ENCODE assay signal across 21 cellular contexts in genomic region chr4:7286170-7286569, GRCh38.
DNase-seq lines count a peak whose midpoint lies in the region; ATAC-seq and TF ChIP-seq lines count a peak whose summit lies in the region.
"Had no signal": no experiment of that assay in that cellular context is flagged by ENCODE, and none has a peak within 500 bp of the region (broad histone marks: within the 10 kb centered on the region; RNA-seq: fewer than 3 reads in every experiment).

No MANE protein-coding gene starts in this region.

- DNase-seq in GM23248 (peak; percentile 35), dorsolateral prefrontal cortex (peak in 2 of 10 donors; percentile 52 to 67), neural crest cell (ENCODE audit: low read depth, low spot score) (no peak), ovary (no peak)
- DNase-seq in stimulated activated naive B cell treated with anti-CD40 and anti-IgM and Interleukin-4, amounts not matched to agents 10 μg/mL and 1 μg/mL and 100 μg/mL, for 72 hours: no peak
- no peak for DNase-seq in activated T-helper 1 cell treated with anti-CD3 and anti-CD28 coated beads, Interleukin-12 subunit alpha, Interleukin-12 subunit beta, Interleukin-2, Interleukin-4 antibody, amounts not matched to agents 30 ng/mL and 10 ng/mL and 1 ng/mL, durations not matched to agents 14 hours and 24 hours and 36 hours (ENCODE audit: low spot score)
- DNase-seq: BE2C; CD4-positive, CD25-positive, alpha-beta regulatory T cell; COR-L47; DMS153; GF-D8; HCEC 1CT; NCI-H1105 treated with DMSO at 0.1 percent for 48 hours; NCI-H2107; NCI-H510A treated with DMSO at 0.1 percent for 48 hours; NCI-H82; RPMI8226; SHP77 treated with DMSO at 0.1 percent for 48 hours had no signal

- peaks cover 40% of the 10 kb centered on the region for H3K4me1 Mint-ChIP-seq in neural crest cell
- no peaks in the 10 kb centered on the region for H3K4me1 Mint-ChIP-seq in stimulated activated naive B cell treated with anti-CD40 and anti-IgM and Interleukin-4, amounts not matched to agents 10 μg/mL and 1 μg/mL and 100 μg/mL, for 72 hours
- H3K4me1 Mint-ChIP-seq in activated T-helper 1 cell treated with anti-CD3 and anti-CD28 coated beads, Interleukin-12 subunit alpha, Interleukin-12 subunit beta, Interleukin-2, Interleukin-4 antibody, amounts not matched to agents 30 ng/mL and 10 ng/mL and 1 ng/mL, durations not matched to agents 14 hours and 24 hours and 36 hours (ENCODE audit: low read depth): no peaks in the 10 kb centered on the region
- H3K4me1 Mint-ChIP-seq: CD4-positive, CD25-positive, alpha-beta regulatory T cell; GM23338 had no signal

- H3K9ac ChIP-seq in GM23248: no peak overlapping the region

- no peak overlapping the region for H3K4me2 ChIP-seq in GM23248 (ENCODE audit: unreplicated experiment)
- H3K4me2 ChIP-seq: GM23338 had no signal

- 42 to 51% methylated on average over 14 of the region's 14 CpGs for WGBS in GM23248 (ENCODE audit: low coverage in 1 of 2, low lambda C conversion rate in 2 of 2, missing lambda C conversion rate in 2 of 2), 2 experiments
- WGBS in ovary, 3 donors: 48 to 60% (median 56%) methylated on average over 13 to 14 of the region's 14 CpGs

- H3K4me3 ChIP-seq in GM23248: no peak overlapping the region
- no peak overlapping the region for H3K4me3 ChIP-seq in dorsolateral prefrontal cortex
- H3K4me3 ChIP-seq in ovary: no peak overlapping the region
- H3K4me3 ChIP-seq: GM23338 had no signal

- no peak overlapping the region for H3K27ac ChIP-seq in GM23248
- H3K27ac ChIP-seq in dorsolateral prefrontal cortex: peak overlapping the region in 42 of 59 donors; percentile 3 to 76 (median 53)
- H3K27ac ChIP-seq in ovary: no peak overlapping the region

- no peak for TF ChIP-seq EP300 in ovary (IDR thresholded peaks at IDR 0.05)

- intact Hi-C loops in dorsolateral prefrontal cortex (cut with DNase I): no loop called here
- intact Hi-C loops in activated T-helper 1 cell treated with anti-CD3 and anti-CD28 coated beads, Interleukin-12 subunit alpha, Interleukin-12 subunit beta, Interleukin-2, Interleukin-4 antibody, amounts not matched to agents 30 ng/mL and 10 ng/mL and 1 ng/mL, durations not matched to agents 14 hours and 24 hours and 36 hours (cut with micrococcal nuclease): no loop called here
- intact Hi-C loops in ovary (cut with DNase I): no loop called here

- no peaks in the 10 kb centered on the region for H4K20me1 ChIP-seq in GM23248 (ENCODE audit: insufficient read depth)

- H3K9me3 Mint-ChIP-seq in neural crest cell: no peaks in the 10 kb centered on the region
- peaks cover 0 to 2% of the 10 kb centered on the region in 2 donors for H3K9me3 Mint-ChIP-seq in stimulated activated naive B cell treated with anti-CD40 and anti-IgM and Interleukin-4, amounts not matched to agents 10 μg/mL and 1 μg/mL and 100 μg/mL, for 72 hours
- no peaks in the 10 kb centered on the region for H3K9me3 Mint-ChIP-seq in activated T-helper 1 cell treated with anti-CD3 and anti-CD28 coated beads, Interleukin-12 subunit alpha, Interleukin-12 subunit beta, Interleukin-2, Interleukin-4 antibody, amounts not matched to agents 30 ng/mL and 10 ng/mL and 1 ng/mL, durations not matched to agents 14 hours and 24 hours and 36 hours
- H3K9me3 Mint-ChIP-seq: CD4-positive, CD25-positive, alpha-beta regulatory T cell; GM23338 had no signal

- H3K27me3 ChIP-seq in GM23248 (replicated peaks; ENCODE audit: insufficient read depth) (peaks cover 8% of the 10 kb centered on the region), dorsolateral prefrontal cortex (no peaks in the 10 kb centered on the region), ovary (no peaks in the 10 kb centered on the region)
- H3K27me3 ChIP-seq: BE2C had no signal

- H3K9me3 ChIP-seq in GM23248 (ENCODE audit: low read depth): no peaks in the 10 kb centered on the region
- no peaks in the 10 kb centered on the region for H3K9me3 ChIP-seq in ovary
- H3K9me3 ChIP-seq: BE2C had no signal

- H3K79me2 ChIP-seq in GM23248 (ENCODE audit: insufficient read depth): no peaks in the 10 kb centered on the region

- peak overlapping the region; percentile 64 for H3K27ac Mint-ChIP-seq in neural crest cell (ENCODE audit: unreplicated experiment)
- peak overlapping the region; percentile 39 for H3K27ac Mint-ChIP-seq in stimulated activated naive B cell treated with anti-CD40 and anti-IgM and Interleukin-4, amounts not matched to agents 10 μg/mL and 1 μg/mL and 100 μg/mL, for 72 hours
- no peak overlapping the region for H3K27ac Mint-ChIP-seq in activated T-helper 1 cell treated with anti-CD3 and anti-CD28 coated beads, Interleukin-12 subunit alpha, Interleukin-12 subunit beta, Interleukin-2, Interleukin-4 antibody, amounts not matched to agents 30 ng/mL and 10 ng/mL and 1 ng/mL, durations not matched to agents 14 hours and 24 hours and 36 hours
- H3K27ac Mint-ChIP-seq: CD4-positive, CD25-positive, alpha-beta regulatory T cell; GM23338 had no signal

- H3K36me3 Mint-ChIP-seq in neural crest cell (ENCODE audit: low read depth): no peaks in the 10 kb centered on the region
- no peaks in the 10 kb centered on the region for H3K36me3 Mint-ChIP-seq in stimulated activated naive B cell treated with anti-CD40 and anti-IgM and Interleukin-4, amounts not matched to agents 10 μg/mL and 1 μg/mL and 100 μg/mL, for 72 hours
- H3K36me3 Mint-ChIP-seq in activated T-helper 1 cell treated with anti-CD3 and anti-CD28 coated beads, Interleukin-12 subunit alpha, Interleukin-12 subunit beta, Interleukin-2, Interleukin-4 antibody, amounts not matched to agents 30 ng/mL and 10 ng/mL and 1 ng/mL, durations not matched to agents 14 hours and 24 hours and 36 hours (ENCODE audit: low read depth): no peaks in the 10 kb centered on the region
- H3K36me3 Mint-ChIP-seq: CD4-positive, CD25-positive, alpha-beta regulatory T cell had no signal

- H3K36me3 ChIP-seq in GM23248 (ENCODE audit: low read depth) (no peaks in the 10 kb centered on the region), ovary (no peaks in the 10 kb centered on the region)
- H3K36me3 ChIP-seq: BE2C had no signal

- ATAC-seq in stimulated activated naive B cell treated with anti-CD40 and anti-IgM and Interleukin-4, amounts not matched to agents 10 μg/mL and 1 μg/mL and 100 μg/mL, for 72 hours (replicated peaks): no peak
- ATAC-seq in GM19397 (IDR thresholded peaks at IDR 0.05; ENCODE audit: unreplicated experiment): no peak
- ATAC-seq in HG03280 (IDR thresholded peaks at IDR 0.05; ENCODE audit: unreplicated experiment): no peak
- ATAC-seq: GM23338 had no signal

- H3K9me2 ChIP-seq in GM23248 (ENCODE audit: insufficient read depth): no peaks in the 10 kb centered on the region

- H3K4me3 Mint-ChIP-seq in neural crest cell: no peak overlapping the region
- H3K4me3 Mint-ChIP-seq in stimulated activated naive B cell treated with anti-CD40 and anti-IgM and Interleukin-4, amounts not matched to agents 10 μg/mL and 1 μg/mL and 100 μg/mL, for 72 hours: no peak overlapping the region
- H3K4me3 Mint-ChIP-seq in activated T-helper 1 cell treated with anti-CD3 and anti-CD28 coated beads, Interleukin-12 subunit alpha, Interleukin-12 subunit beta, Interleukin-2, Interleukin-4 antibody, amounts not matched to agents 30 ng/mL and 10 ng/mL and 1 ng/mL, durations not matched to agents 14 hours and 24 hours and 36 hours: no peak overlapping the region
- H3K4me3 Mint-ChIP-seq: CD4-positive, CD25-positive, alpha-beta regulatory T cell; GM23338 had no signal

- H3K4me1 ChIP-seq in GM23248 (ENCODE audit: insufficient read depth) (peaks cover 3% of the 10 kb centered on the region; the same call in 1 of the 2 replicates), ovary (ENCODE audit: insufficient read depth) (no peaks in the 10 kb centered on the region)

- no peak for TF ChIP-seq POLR2A in ovary (IDR thresholded peaks at IDR 0.05)

- H3F3A ChIP-seq in GM23248 (ENCODE audit: insufficient read depth): no peaks in the 10 kb centered on the region

- in situ Hi-C loops in GM23248 (cut with MboI): no loop called here

- no peaks in the 10 kb centered on the region for H3K27me3 Mint-ChIP-seq in neural crest cell (ENCODE audit: low read depth)
- H3K27me3 Mint-ChIP-seq in stimulated activated naive B cell treated with anti-CD40 and anti-IgM and Interleukin-4, amounts not matched to agents 10 μg/mL and 1 μg/mL and 100 μg/mL, for 72 hours: peaks cover 18 to 21% of the 10 kb centered on the region in 2 donors
- no peaks in the 10 kb centered on the region for H3K27me3 Mint-ChIP-seq in activated T-helper 1 cell treated with anti-CD3 and anti-CD28 coated beads, Interleukin-12 subunit alpha, Interleukin-12 subunit beta, Interleukin-2, Interleukin-4 antibody, amounts not matched to agents 30 ng/mL and 10 ng/mL and 1 ng/mL, durations not matched to agents 14 hours and 24 hours and 36 hours (ENCODE audit: insufficient read depth)

- TF ChIP-seq CTCF in dorsolateral prefrontal cortex (IDR thresholded peaks at IDR 0.05 in 54 of 56, conservative IDR thresholded peaks at IDR 0.05 in 2 of 56; ENCODE audit: low read depth in 1 of 56, partially characterized antibody in 56 of 56): no peak
- no peak for TF ChIP-seq CTCF in neural crest cell (conservative IDR thresholded peaks at IDR 0.05)
- TF ChIP-seq CTCF in ovary (IDR thresholded peaks at IDR 0.05): no peak

- H2AFZ ChIP-seq in GM23248: no peak overlapping the region
- H2AFZ ChIP-seq: GM23338 had no signal

Comparison
In these comparisons a context has a peak if more than half of its experiments do, and no peak if none do; other contexts are left out.
1. H3K27ac ChIP-seq: peak in dorsolateral prefrontal cortex (42 of 59); none in GM23248 (single experiment) and ovary (0 of 2).